ENCODE assay signal across 8 cellular contexts in genomic region chr9:131276891-131277672, GRCh38. TPM values are rescaled to one million over a fixed set of nuclear protein-coding genes. Genes with fewer than 3 reads are reported as not detected.
A peak's percentile ranks its signal among the peaks of the same experiment; 100 is the strongest.
DNase-seq lines count a peak whose midpoint lies in the region; ATAC-seq and TF ChIP-seq lines count a peak whose summit lies in the region.

No MANE protein-coding gene starts in this region.

- no TSS peak for BruUV-seq in Caco-2 (replicated peaks; lab: Mats Ljungman, UMichigan)

- no peak overlapping the region for H3K9ac ChIP-seq in HUES64 (ENCODE audit: low read depth, low read length)

- no peaks in the 10 kb centered on the region for H3K36me3 Mint-ChIP-seq in Caco-2 (ENCODE audit: insufficient read depth, unreplicated experiment)
- peaks cover 43% of the 10 kb centered on the region for H3K36me3 Mint-ChIP-seq in activated naive CD4-positive, alpha-beta T cell treated with anti-CD3 and anti-CD28 coated beads, Interleukin-2, amount 10 ng/mL, durations not matched to agents 7 days and 5 days
- H3K36me3 Mint-ChIP-seq in stimulated activated naive CD8-positive, alpha-beta T cell treated with anti-CD3 and anti-CD28 coated beads, Interleukin-15, Interleukin-2, amounts not matched to agents 100 ng/mL and 50 ng/mL, for 24 hours (ENCODE audit: low read depth), result peaks cover 32% of the 10 kb centered on the region

- WGBS in HUES64, result under 1% methylated on average over 107 of the region's 107 CpGs

- H3K27me3 ChIP-seq in Caco-2 (replicated peaks; ENCODE audit: control insufficient read depth, insufficient read depth, low read length), result peaks cover under 1% of the 10 kb centered on the region
- H3K27me3 ChIP-seq in HUES64 (ENCODE audit: insufficient read depth, low read length), result peaks cover 35% of the 10 kb centered on the region

- peaks cover 7% of the 10 kb centered on the region for H3K4me1 ChIP-seq in Caco-2
- peaks cover 13% of the 10 kb centered on the region for H3K4me1 ChIP-seq in HUES64 (ENCODE audit: insufficient read depth, low read length)

- peaks cover 3% of the 10 kb centered on the region for H3K4me1 Mint-ChIP-seq in Caco-2 (ENCODE audit: low read depth, unreplicated experiment)
- H3K4me1 Mint-ChIP-seq in activated naive CD4-positive, alpha-beta T cell treated with anti-CD3 and anti-CD28 coated beads, Interleukin-2, amount 10 ng/mL, durations not matched to agents 7 days and 5 days, result peaks cover 30% of the 10 kb centered on the region
- H3K4me1 Mint-ChIP-seq in stimulated activated naive CD8-positive, alpha-beta T cell treated with anti-CD3 and anti-CD28 coated beads, Interleukin-15, Interleukin-2, amounts not matched to agents 100 ng/mL and 50 ng/mL, for 24 hours (ENCODE audit: low read depth), result peaks cover 27% of the 10 kb centered on the region

- H3K4me3 Mint-ChIP-seq in Caco-2 (ENCODE audit: unreplicated experiment), result peak overlapping the region; percentile 79
- H3K4me3 Mint-ChIP-seq in activated naive CD4-positive, alpha-beta T cell treated with anti-CD3 and anti-CD28 coated beads, Interleukin-2, amount 10 ng/mL, durations not matched to agents 7 days and 5 days, result peak overlapping the region; percentile 61
- H3K4me3 Mint-ChIP-seq in stimulated activated naive CD8-positive, alpha-beta T cell treated with anti-CD3 and anti-CD28 coated beads, Interleukin-15, Interleukin-2, amounts not matched to agents 100 ng/mL and 50 ng/mL, for 24 hours, result peak overlapping the region; percentile 45

- intact Hi-C loops in Caco-2 (cut with micrococcal nuclease; ENCODE audit: unreplicated experiment), result loop anchor here (1.0 to 5.0 kb wide), 2 partner anchors 60 to 99 kb away; no protein-coding TSS in a partner anchor

- CTCF ChIA-PET in Caco-2 (lab: Charles Lee), result no interaction called here
- CTCF ChIA-PET in activated naive CD4-positive, alpha-beta T cell treated with anti-CD3 and anti-CD28 coated beads, Interleukin-2, amount 10 ng/mL, durations not matched to agents 7 days and 5 days (lab: Charles Lee), result interaction anchor here (4.7 kb wide), 1 partner anchor 21 kb away, joined by 25 read pairs; no protein-coding TSS in a partner anchor

- peaks cover 10% of the 10 kb centered on the region for H3K27me3 Mint-ChIP-seq in Caco-2 (ENCODE audit: insufficient read depth, unreplicated experiment)
- H3K27me3 Mint-ChIP-seq in activated naive CD4-positive, alpha-beta T cell treated with anti-CD3 and anti-CD28 coated beads, Interleukin-2, amount 10 ng/mL, durations not matched to agents 7 days and 5 days, result peaks cover 30% of the 10 kb centered on the region
- H3K27me3 Mint-ChIP-seq in stimulated activated naive CD8-positive, alpha-beta T cell treated with anti-CD3 and anti-CD28 coated beads, Interleukin-15, Interleukin-2, amounts not matched to agents 100 ng/mL and 50 ng/mL, for 24 hours, result peaks cover 11% of the 10 kb centered on the region

- H3K4me3 ChIP-seq in Caco-2 (ENCODE audit: low read depth, low read length) (peak overlapping the region; percentile 54), HUES64 (ENCODE audit: low read length) (peak overlapping the region; percentile 56), iPS-11a (ENCODE audit: low read depth, low read length) (peak overlapping the region; percentile 33)

- H3K27ac ChIP-seq in HUES64 (ENCODE audit: low read depth, low read length), result no peak overlapping the region

- H3K9me3 Mint-ChIP-seq in Caco-2 (ENCODE audit: unreplicated experiment), result no peaks in the 10 kb centered on the region
- no peaks in the 10 kb centered on the region for H3K9me3 Mint-ChIP-seq in activated naive CD4-positive, alpha-beta T cell treated with anti-CD3 and anti-CD28 coated beads, Interleukin-2, amount 10 ng/mL, durations not matched to agents 7 days and 5 days
- no peaks in the 10 kb centered on the region for H3K9me3 Mint-ChIP-seq in stimulated activated naive CD8-positive, alpha-beta T cell treated with anti-CD3 and anti-CD28 coated beads, Interleukin-15, Interleukin-2, amounts not matched to agents 100 ng/mL and 50 ng/mL, for 24 hours

- POLR2A ChIA-PET in Caco-2 (lab: Charles Lee), result no interaction called here

- no peaks in the 10 kb centered on the region for H3K36me3 ChIP-seq in Caco-2 (ENCODE audit: control insufficient read depth, insufficient read depth, low read length)
- no peaks in the 10 kb centered on the region for H3K36me3 ChIP-seq in HUES64 (ENCODE audit: insufficient read depth, low read length)

- H3K27ac Mint-ChIP-seq in Caco-2 (ENCODE audit: unreplicated experiment), result no peak overlapping the region
- H3K27ac Mint-ChIP-seq in activated naive CD4-positive, alpha-beta T cell treated with anti-CD3 and anti-CD28 coated beads, Interleukin-2, amount 10 ng/mL, durations not matched to agents 7 days and 5 days, result peak overlapping the region; percentile 55
- no peak overlapping the region for H3K27ac Mint-ChIP-seq in stimulated activated naive CD8-positive, alpha-beta T cell treated with anti-CD3 and anti-CD28 coated beads, Interleukin-15, Interleukin-2, amounts not matched to agents 100 ng/mL and 50 ng/mL, for 24 hours

- no peak for ATAC-seq in HG02970 (IDR thresholded peaks at IDR 0.05; ENCODE audit: low FRiP score, unreplicated experiment)
- no peak for ATAC-seq in HG02981 (IDR thresholded peaks at IDR 0.05; ENCODE audit: unreplicated experiment)

- TF ChIP-seq CTCF in Caco-2 (IDR thresholded peaks at IDR 0.05; ENCODE audit: insufficient read depth in 1 of 2, low read depth in 1 of 2, low read length in 1 of 2, severe bottlenecking in 1 of 2, unreplicated experiment in 1 of 2), result no peak

- H3K9me3 ChIP-seq in Caco-2, result no peaks in the 10 kb centered on the region
- H3K9me3 ChIP-seq in HUES64 (ENCODE audit: insufficient read depth, low read depth, low read length), result no peaks in the 10 kb centered on the region

- DNase-seq in Caco-2 (no peak), NCI-H510A treated with DMSO at 0.1 percent for 48 hours (lab: John Stamatoyannopoulos, UW) (no peak)
- DNase-seq in activated naive CD4-positive, alpha-beta T cell treated with anti-CD3 and anti-CD28 coated beads, Interleukin-2, amount 10 ng/mL, durations not matched to agents 7 days and 5 days, result peak; percentile 66

RNA-seq across cellular contexts. Expression of gene FAM78A, which starts 0.8 kb away (rescaled TPM):
- 0.70 and 0.88 TPM in 2 replicates for total RNA-seq in Caco-2 (2022)
- 1.8 TPM for polyA plus RNA-seq in HUES64 (2013, experiment 1 of 2)
- 2.0 TPM for polyA plus RNA-seq in HUES64 (2013, experiment 2 of 2)

RNA-seq across cellular contexts. Expression of gene PLPP7, which starts 12.4 kb away (rescaled TPM):
- 0.11 TPM in 1 of 2 replicates, not detected in the other for total RNA-seq in Caco-2 (2022)
- 1.6 TPM for polyA plus RNA-seq in HUES64 (2013, experiment 1 of 2)
- 1.8 TPM for polyA plus RNA-seq in HUES64 (2013, experiment 2 of 2)
